1 cellular context compared by ENCODE assay signal in the genomic region with DNA sequence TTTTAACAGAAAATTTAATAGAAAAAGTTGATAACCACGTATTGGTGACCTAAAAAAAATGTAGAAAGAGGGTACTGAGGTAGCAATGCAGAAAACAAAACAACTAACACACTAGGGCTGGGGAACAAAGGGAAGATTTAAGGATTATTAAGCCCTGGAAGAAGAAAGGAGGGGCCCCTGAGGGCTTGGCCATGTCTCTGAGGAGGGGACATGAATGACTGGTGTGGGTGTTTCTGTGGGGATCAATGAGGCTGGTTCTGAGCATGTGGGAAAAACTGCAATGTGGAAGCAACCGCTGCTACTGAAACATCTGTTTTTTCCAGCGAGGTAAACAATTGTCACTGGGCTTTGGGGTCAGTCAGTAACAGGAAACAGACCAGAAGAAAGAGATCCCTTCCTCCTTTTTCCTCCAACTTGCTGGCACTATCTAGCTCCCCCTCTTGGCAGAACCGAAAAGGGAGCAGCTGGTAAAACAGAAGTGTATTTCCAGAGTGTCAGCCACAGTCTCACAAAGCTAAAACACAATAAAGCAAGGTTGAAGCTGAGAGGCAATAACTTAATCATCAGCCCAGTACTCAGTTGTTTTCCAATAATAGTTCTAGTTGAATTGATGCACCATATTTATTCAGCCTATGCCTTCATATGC.
TF ChIP-seq lines count a peak whose summit lies in the region.

No MANE protein-coding gene starts in this region.

TF ChIP-seq in Ishikawa, 13 proteins besides CTCF, POLR2A, EP300 and RAD21 (continued from another document):
- TF ChIP-seq REST (IDR thresholded peaks at IDR 0.05; ENCODE audit: low read depth) (no peak), FOXM1 (IDR thresholded peaks at IDR 0.05; ENCODE audit: borderline replicate concordance, low read depth) (no peak), ZBTB7A (IDR thresholded peaks at IDR 0.05; ENCODE audit: low read depth) (no peak), CREB1 (IDR thresholded peaks at IDR 0.05; ENCODE audit: low read depth) (no peak), TAF1 (IDR thresholded peaks at IDR 0.05; ENCODE audit: low read depth) (no peak), CEBPB (IDR thresholded peaks at IDR 0.05) (no peak), MAX (IDR thresholded peaks at IDR 0.05) (no peak), TCF12 (IDR thresholded peaks at IDR 0.05; ENCODE audit: low read depth) (no peak)
